16 cellular contexts compared by ENCODE assay signal in the genomic region with DNA sequence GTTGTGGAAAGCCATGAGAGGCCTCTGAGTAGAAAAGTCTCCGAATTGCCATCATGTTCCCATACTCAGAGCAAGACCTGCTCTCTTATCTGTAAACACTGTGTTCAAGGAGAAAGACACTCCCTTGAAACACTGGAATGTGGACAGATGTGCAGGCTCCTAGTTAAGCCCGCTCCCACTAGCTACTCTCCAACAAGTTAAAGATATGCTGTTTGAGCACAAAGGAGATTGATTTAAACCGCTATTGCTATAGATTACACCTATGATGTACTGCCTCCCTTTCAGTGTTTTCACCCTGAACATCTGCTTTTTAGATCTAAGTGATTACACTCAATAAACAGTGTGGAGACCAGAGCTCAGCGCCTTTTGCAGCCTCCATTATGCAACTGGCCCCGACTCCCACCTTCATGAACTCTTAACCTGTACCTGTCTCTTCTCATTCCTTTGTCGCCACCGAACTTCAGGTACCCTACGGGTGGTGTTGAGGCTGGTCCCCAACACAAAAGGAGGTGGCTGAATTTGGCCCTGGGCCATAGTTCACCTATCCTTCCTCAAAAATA. TPM values are rescaled to one million over a fixed set of nuclear protein-coding genes. Genes with fewer than 3 reads are reported as not detected.
DNase-seq lines count a peak whose midpoint lies in the region; ATAC-seq and TF ChIP-seq lines count a peak whose summit lies in the region.
"Had no signal": no experiment of that assay in that cellular context is flagged by ENCODE, and none has a peak within 500 bp of the region (broad histone marks: within the 10 kb centered on the region; RNA-seq: fewer than 3 reads in every experiment).

No MANE protein-coding gene starts in this region.

- H3K4me1 ChIP-seq in cardiac muscle cell (ENCODE audit: low read depth), result peaks cover 16% of the 10 kb centered on the region
- H3K4me1 ChIP-seq in right atrium auricular region, result no peaks in the 10 kb centered on the region
- no peaks in the 10 kb centered on the region for H3K4me1 ChIP-seq in smooth muscle cell (ENCODE audit: low read depth)
- H3K4me1 ChIP-seq: BLaER1 treated with 17β-estradiol and CSF1 and Interleukin-3, amounts not matched to agents 10 nM and 100 nM had no signal

- H3K4me3 ChIP-seq in cardiac muscle cell (no peak overlapping the region), right atrium auricular region (no peak overlapping the region), smooth muscle cell (no peak overlapping the region)
- H3K4me3 ChIP-seq: BLaER1 treated with 17β-estradiol and CSF1 and Interleukin-3, amounts not matched to agents 10 nM and 100 nM; GM12878 had no signal

- H3K27ac Mint-ChIP-seq in mesothelial cell of epicardium (peak overlapping the region; percentile 67), type B pancreatic cell (peak overlapping the region; percentile 69)
- H3K27ac Mint-ChIP-seq in activated naive CD4-positive, alpha-beta T cell treated with anti-CD3 and anti-CD28 coated beads, Interleukin-2, amount 50 U/mL, for 72 hours, result no peak overlapping the region
- H3K27ac Mint-ChIP-seq: CD4-positive, CD25-positive, alpha-beta regulatory T cell; HFFc6 had no signal

- peak in 1 of 2 donors; percentile 18 for DNase-seq in cardiac muscle cell (ENCODE audit: low read depth in 1 of 2, low spot score in 1 of 2)
- DNase-seq in right atrium auricular region (ENCODE audit: low spot score), result no peak
- DNase-seq in amniotic epithelial cell (ENCODE audit: low read depth), result peak; percentile 57
- no peak for DNase-seq in mesothelial cell of epicardium (ENCODE audit: low spot score in 2 of 2, unreplicated experiment in 2 of 2)
- DNase-seq in type B pancreatic cell (ENCODE audit: extremely low spot score, unreplicated experiment), result no peak
- no peak for DNase-seq in activated naive CD4-positive, alpha-beta T cell treated with anti-CD3 and anti-CD28 coated beads, Interleukin-2, amount 50 U/mL, for 72 hours (ENCODE audit: low spot score in 2 of 2)
- no peak for DNase-seq in smooth muscle cell (lab: John Stamatoyannopoulos, UW; ENCODE audit: unreplicated experiment)
- DNase-seq: ACHN; Calu3; CD4-positive, CD25-positive, alpha-beta regulatory T cell; DMS79; HCEC 1CT; HFFc6 had no signal

- H3K9me3 Mint-ChIP-seq in mesothelial cell of epicardium (no peaks in the 10 kb centered on the region), type B pancreatic cell (no peaks in the 10 kb centered on the region)
- H3K9me3 Mint-ChIP-seq in activated naive CD4-positive, alpha-beta T cell treated with anti-CD3 and anti-CD28 coated beads, Interleukin-2, amount 50 U/mL, for 72 hours, result no peaks in the 10 kb centered on the region
- H3K9me3 Mint-ChIP-seq: CD4-positive, CD25-positive, alpha-beta regulatory T cell; HFFc6 had no signal

- H3K9me3 ChIP-seq in cardiac muscle cell (ENCODE audit: low read depth) (no peaks in the 10 kb centered on the region), right atrium auricular region (no peaks in the 10 kb centered on the region), smooth muscle cell (replicated peaks; ENCODE audit: low read depth) (no peaks in the 10 kb centered on the region)
- H3K9me3 ChIP-seq: BLaER1 treated with 17β-estradiol and CSF1 and Interleukin-3, amounts not matched to agents 10 nM and 100 nM had no signal

- no peak for TF ChIP-seq CTCF in cardiac muscle cell (IDR thresholded peaks at IDR 0.05; ENCODE audit: low read depth, low read length)
- TF ChIP-seq CTCF in right atrium auricular region (IDR thresholded peaks at IDR 0.05), result no peak
- TF ChIP-seq CTCF in mesothelial cell of epicardium (IDR thresholded peaks at IDR 0.05; ENCODE audit: unreplicated experiment), result no peak
- no peak for TF ChIP-seq CTCF in type B pancreatic cell (conservative IDR thresholded peaks at IDR 0.05)
- no peak for TF ChIP-seq CTCF in smooth muscle cell (IDR thresholded peaks at IDR 0.05; ENCODE audit: borderline replicate concordance, insufficient read depth, poor library complexity, severe bottlenecking)

- no peaks in the 10 kb centered on the region for H3K79me2 ChIP-seq in smooth muscle cell (ENCODE audit: low read depth)

- H3K9ac ChIP-seq in smooth muscle cell (ENCODE audit: low read depth), result no peak overlapping the region
- H3K9ac ChIP-seq: BLaER1 treated with 17β-estradiol and CSF1 and Interleukin-3, amounts not matched to agents 10 nM and 100 nM had no signal

- H3K36me3 Mint-ChIP-seq in mesothelial cell of epicardium (peaks cover 21% of the 10 kb centered on the region), type B pancreatic cell (peaks cover 32% of the 10 kb centered on the region)
- peaks cover 9 to 12% of the 10 kb centered on the region in 2 donors for H3K36me3 Mint-ChIP-seq in activated naive CD4-positive, alpha-beta T cell treated with anti-CD3 and anti-CD28 coated beads, Interleukin-2, amount 50 U/mL, for 72 hours

- WGBS in smooth muscle cell (ENCODE audit: low lambda C conversion rate), result 97% methylated on average over 8 of the region's 8 CpGs

- H3F3A ChIP-seq in smooth muscle cell (ENCODE audit: low read depth), result no peaks in the 10 kb centered on the region

- peaks cover 40% of the 10 kb centered on the region for H3K36me3 ChIP-seq in cardiac muscle cell
- H3K36me3 ChIP-seq in right atrium auricular region, result peaks cover 56% of the 10 kb centered on the region
- peaks cover 8% of the 10 kb centered on the region for H3K36me3 ChIP-seq in smooth muscle cell (ENCODE audit: low read depth)

- H3K27ac ChIP-seq in cardiac muscle cell (peak overlapping the region; percentile 44), right atrium auricular region (no peak overlapping the region), smooth muscle cell (ENCODE audit: low read depth) (no peak overlapping the region)
- H3K27ac ChIP-seq: BLaER1 treated with 17β-estradiol and CSF1 and Interleukin-3, amounts not matched to agents 10 nM and 100 nM had no signal

- peaks cover 17% of the 10 kb centered on the region for H3K4me1 Mint-ChIP-seq in mesothelial cell of epicardium
- peaks cover 5% of the 10 kb centered on the region for H3K4me1 Mint-ChIP-seq in type B pancreatic cell (ENCODE audit: unreplicated experiment)

- H3K27me3 ChIP-seq in cardiac muscle cell (no peaks in the 10 kb centered on the region), right atrium auricular region (no peaks in the 10 kb centered on the region), smooth muscle cell (ENCODE audit: low read depth) (no peaks in the 10 kb centered on the region)
- H3K27me3 ChIP-seq: BLaER1 treated with 17β-estradiol and CSF1 and Interleukin-3, amounts not matched to agents 10 nM and 100 nM had no signal

- ATAC-seq in HG02763 (IDR thresholded peaks at IDR 0.05; ENCODE audit: unreplicated experiment), result no peak
- ATAC-seq in activated naive CD4-positive, alpha-beta T cell treated with anti-CD3 and anti-CD28 coated beads, Interleukin-2, amount 50 U/mL, for 72 hours, result no peak
- ATAC-seq: GM12878 had no signal

- H3K27me3 Mint-ChIP-seq in mesothelial cell of epicardium (ENCODE audit: low read depth) (no peaks in the 10 kb centered on the region), type B pancreatic cell (no peaks in the 10 kb centered on the region)
- H3K27me3 Mint-ChIP-seq: CD4-positive, CD25-positive, alpha-beta regulatory T cell had no signal

- no peak overlapping the region for H3K4me3 Mint-ChIP-seq in mesothelial cell of epicardium
- peak overlapping the region; percentile 11 for H3K4me3 Mint-ChIP-seq in type B pancreatic cell
- H3K4me3 Mint-ChIP-seq: CD4-positive, CD25-positive, alpha-beta regulatory T cell; HFFc6 had no signal

- no peak overlapping the region for H2AFZ ChIP-seq in smooth muscle cell (ENCODE audit: low read depth)

- no peak overlapping the region for H3K4me2 ChIP-seq in smooth muscle cell
- H3K4me2 ChIP-seq: BLaER1 treated with 17β-estradiol and CSF1 and Interleukin-3, amounts not matched to agents 10 nM and 100 nM had no signal

- no peaks in the 10 kb centered on the region for H4K20me1 ChIP-seq in smooth muscle cell (ENCODE audit: low read depth)

RNA-seq across cellular contexts. Expression of a gene that starts 47.5 kb away (rescaled TPM):
- total RNA-seq in cardiac muscle cell (63.7 and 88.1 TPM in 2 replicates), right atrium auricular region (10 to 100 TPM; 89.0 to 95.1 TPM), mesothelial cell of epicardium (73.0 to 77.9 TPM (median 74.6 TPM) in 3 replicates), type B pancreatic cell (ENCODE audit: low replicate concordance) (44.4 and 49.2 TPM in 2 replicates), smooth muscle cell (39.7 and 48.0 TPM in 2 replicates)
- polyA plus RNA-seq in cardiac muscle cell (75.6 and 117 TPM in 2 replicates), smooth muscle cell (16.3 and 18.4 TPM in 2 replicates)
- 10 to 100 TPM; 15.7 to 23.5 TPM for total RNA-seq in activated naive CD4-positive, alpha-beta T cell treated with anti-CD3 and anti-CD28 coated beads, Interleukin-2, amount 50 U/mL, for 72 hours

RNA-seq across cellular contexts. Expression of a gene that starts 58.9 kb away (rescaled TPM):
- total RNA-seq in cardiac muscle cell (55.7 and 64.7 TPM in 2 replicates), right atrium auricular region (100 to 1,000 TPM in 1 of 2 donors, 10 to 100 TPM in 1; 98.9 to 120 TPM), mesothelial cell of epicardium (26.7 to 28.1 TPM (median 27.9 TPM) in 3 replicates), type B pancreatic cell (ENCODE audit: low replicate concordance) (29.7 and 36.0 TPM in 2 replicates), smooth muscle cell (33.5 and 44.3 TPM in 2 replicates)
- polyA plus RNA-seq in cardiac muscle cell (102 and 115 TPM in 2 replicates), smooth muscle cell (27.4 and 29.0 TPM in 2 replicates)
- total RNA-seq in activated naive CD4-positive, alpha-beta T cell treated with anti-CD3 and anti-CD28 coated beads, Interleukin-2, amount 50 U/mL, for 72 hours, result 10 to 100 TPM; 20.2 to 32.7 TPM

Comparison
In these comparisons a context has a peak if more than half of its experiments do, and no peak if none do; other contexts are left out.
1. H3K27ac Mint-ChIP-seq: peak in mesothelial cell of epicardium (single experiment) and type B pancreatic cell (single experiment); none in activated naive CD4-positive, alpha-beta T cell treated with anti-CD3 and anti-CD28 coated beads, Interleukin-2, amount 50 U/mL, for 72 hours (0 of 2).